36 cellular contexts compared by ENCODE assay signal in the genomic region with DNA sequence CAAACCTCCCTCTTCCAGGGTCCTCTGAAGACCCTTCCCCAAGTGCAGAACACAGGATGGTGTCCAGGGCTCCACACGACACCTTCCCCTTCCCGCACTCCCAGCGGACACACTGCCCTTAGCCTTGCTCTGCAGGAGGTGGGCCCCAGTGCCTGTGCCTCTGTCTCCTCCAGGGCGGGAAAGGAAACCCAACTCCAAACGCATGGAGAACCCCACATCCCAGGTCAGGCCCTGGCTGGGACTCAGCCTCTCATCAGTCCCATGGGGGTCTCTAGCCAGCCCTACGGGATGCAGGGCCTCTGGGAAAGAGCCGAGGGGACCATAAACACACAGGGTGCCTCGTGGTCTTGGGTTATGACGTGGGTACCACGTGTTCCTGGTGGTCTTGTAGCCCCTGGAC. TPM values are rescaled to one million over a fixed set of nuclear protein-coding genes. Genes with fewer than 3 reads are reported as not detected.
DNase-seq lines count a peak whose midpoint lies in the region; ATAC-seq, FAIRE-seq and TF ChIP-seq lines count a peak whose summit lies in the region.
"Had no signal": no experiment of that assay in that cellular context is flagged by ENCODE, and none has a peak within 500 bp of the region (broad histone marks: within the 10 kb centered on the region; RNA-seq: fewer than 3 reads in every experiment).

No MANE protein-coding gene starts in this region.

- TF ChIP-seq CTCF in HepG2 (CRISPR knock-in tag; IDR thresholded peaks at IDR 0.05) (no peak), right lobe of liver (IDR thresholded peaks at IDR 0.05) (no peak)
- no peak for TF ChIP-seq CTCF in CD4-positive, alpha-beta T cell (IDR thresholded peaks at IDR 0.05)

- no peak overlapping the region for H4K8ac ChIP-seq in neuronal stem cell (ENCODE audit: low read depth, low read length)

- TF ChIP-seq POLR2A in HepG2 (IDR thresholded peaks at IDR 0.05; ENCODE audit: insufficient read depth in 1 of 2, low read depth in 2 of 2, low read length in 2 of 2) (no peak), right lobe of liver (IDR thresholded peaks at IDR 0.05) (no peak)

- TF ChIP-seq EP300 in HepG2 (IDR thresholded peaks at IDR 0.05; ENCODE audit: low read depth in 2 of 2, low read length in 2 of 2) = no peak
- TF ChIP-seq EP300 in HepG2 (CRISPR knock-in tag; IDR thresholded peaks at IDR 0.05; ENCODE audit: borderline replicate concordance) = no peak

- H2AFZ ChIP-seq in HepG2 (ENCODE audit: low read length) = no peak overlapping the region
- H2AFZ ChIP-seq in neuronal stem cell (ENCODE audit: low read length) = no peak overlapping the region

- H3K4me3 ChIP-seq in HepG2 (replicated peaks in 1 of 3; ENCODE audit: insufficient read depth in 1 of 3, low read depth in 2 of 3, low read length in 3 of 3) (no peak overlapping the region), right lobe of liver (no peak overlapping the region), neuronal stem cell (ENCODE audit: low read length in 2 of 2) (no peak overlapping the region)
- H3K4me3 ChIP-seq: A549; BLaER1; BLaER1 treated with 17β-estradiol and CSF1 and Interleukin-3, amounts not matched to agents 10 nM and 100 nM had no signal

- no peak overlapping the region for H3K4me3 Mint-ChIP-seq in activated CD8-positive, alpha-beta memory T cell treated with anti-CD3 and anti-CD28 coated beads, Interleukin-2, amount 10 ng/mL, durations not matched to agents 7 days and 5 days
- H3K4me3 Mint-ChIP-seq in CD4-positive, alpha-beta T cell = peak overlapping the region; percentile 7
- H3K4me3 Mint-ChIP-seq: B cell; CD14-positive monocyte; CD4-positive, alpha-beta memory T cell; CD4-positive, CD25-positive, alpha-beta regulatory T cell; CD8-positive, alpha-beta memory T cell; CD8-positive, alpha-beta T cell had no signal

- no peak overlapping the region for H3K27ac Mint-ChIP-seq in activated CD8-positive, alpha-beta memory T cell treated with anti-CD3 and anti-CD28 coated beads, Interleukin-2, amount 10 ng/mL, durations not matched to agents 7 days and 5 days
- H3K27ac Mint-ChIP-seq in CD4-positive, alpha-beta T cell = no peak overlapping the region
- H3K27ac Mint-ChIP-seq: B cell; CD14-positive monocyte; CD4-positive, alpha-beta memory T cell; CD4-positive, CD25-positive, alpha-beta regulatory T cell; CD8-positive, alpha-beta memory T cell; CD8-positive, alpha-beta T cell had no signal

- H3K36me3 ChIP-seq in HepG2 (replicated peaks in 1 of 2; ENCODE audit: control insufficient read depth in 1 of 2, insufficient read depth in 2 of 2, low read length in 2 of 2) (no peaks in the 10 kb centered on the region), right lobe of liver (no peaks in the 10 kb centered on the region), neuronal stem cell (replicated peaks in 1 of 2; ENCODE audit: control insufficient read depth in 2 of 2, insufficient read depth in 2 of 2, low read length in 2 of 2) (no peaks in the 10 kb centered on the region)
- H3K36me3 ChIP-seq: BE2C, BLaER1 had no signal

- H3K27ac ChIP-seq in HepG2 (ENCODE audit: extremely low read length, insufficient read depth, low read length) (no peak overlapping the region), right lobe of liver (no peak overlapping the region), neuronal stem cell (replicated peaks; ENCODE audit: low read length) (no peak overlapping the region)
- no peak overlapping the region for H3K27ac ChIP-seq in CD4-positive, alpha-beta T cell (ENCODE audit: low read depth, low read length)
- H3K27ac ChIP-seq: 22Rv1; A549; BLaER1; BLaER1 treated with 17β-estradiol and CSF1 and Interleukin-3, amounts not matched to agents 10 nM and 100 nM; C4-2B had no signal

- H3K14ac ChIP-seq in neuronal stem cell (ENCODE audit: low read length) = peak overlapping the region; percentile 71

- H3K36me3 Mint-ChIP-seq in activated CD8-positive, alpha-beta memory T cell treated with anti-CD3 and anti-CD28 coated beads, Interleukin-2, amount 10 ng/mL, durations not matched to agents 7 days and 5 days = peaks cover 17% of the 10 kb centered on the region
- H3K36me3 Mint-ChIP-seq in CD4-positive, alpha-beta T cell (ENCODE audit: low read depth) = no peaks in the 10 kb centered on the region
- H3K36me3 Mint-ChIP-seq: CD14-positive monocyte; CD4-positive, CD25-positive, alpha-beta regulatory T cell; CD8-positive, alpha-beta T cell had no signal

- H3K27me3 ChIP-seq in HepG2 (ENCODE audit: control insufficient read depth in 1 of 2, insufficient read depth in 2 of 2, low read length in 2 of 2) (peaks cover 0 to 1% of the 10 kb centered on the region in 2 experiments; a peak in 2 of 5 replicates), right lobe of liver (no peaks in the 10 kb centered on the region), neuronal stem cell (ENCODE audit: control insufficient read depth in 3 of 3, insufficient read depth in 3 of 3, low read depth in 1 of 3, low read length in 3 of 3) (no peaks in the 10 kb centered on the region)
- no peaks in the 10 kb centered on the region for H3K27me3 ChIP-seq in CD4-positive, alpha-beta T cell (ENCODE audit: control insufficient read depth, insufficient read depth, low read length)
- H3K27me3 ChIP-seq: BE2C; BLaER1; BLaER1 treated with 17β-estradiol and CSF1 and Interleukin-3, amounts not matched to agents 10 nM and 100 nM had no signal

- TF ChIP-seq RAD21 in HepG2 (CRISPR knock-in tag; IDR thresholded peaks at IDR 0.05) = no peak

- H4K91ac ChIP-seq in neuronal stem cell (ENCODE audit: low read depth, low read length, poor library complexity) = no peak overlapping the region

- no peaks in the 10 kb centered on the region for H3K79me1 ChIP-seq in neuronal stem cell (ENCODE audit: low read depth, low read length)

- no TSS peak for BruUV-seq in HepG2 (replicated peaks; lab: Mats Ljungman, UMichigan)

- H2BK120ac ChIP-seq in neuronal stem cell (ENCODE audit: low read depth, low read length) = no peak overlapping the region

- intact Hi-C loops in HepG2 (cut with micrococcal nuclease; ENCODE audit: unreplicated experiment) = no loop called here
- intact Hi-C loops in right lobe of liver (cut with DNase I) = no loop called here
- intact Hi-C loops in CD4-positive, alpha-beta T cell (cut with DNase I, micrococcal nuclease) = no loop called here

- H2BK5ac ChIP-seq in neuronal stem cell (ENCODE audit: low read length) = no peak overlapping the region

- no peak overlapping the region for H2AK5ac ChIP-seq in neuronal stem cell (ENCODE audit: low read depth, low read length)

- no peaks in the 10 kb centered on the region for H3K79me2 ChIP-seq in HepG2 (ENCODE audit: insufficient read depth, low read length)

- POLR2A ChIA-PET in HepG2 (lab: Yijun Ruan, JAX) = interaction anchor here (1.7 kb wide), 1 partner anchor 14 kb away, joined by 5 read pairs; no protein-coding TSS in a partner anchor
- POLR2A ChIA-PET in CD4-positive, alpha-beta T cell (lab: Charles Lee) = no interaction called here

- H2BK15ac ChIP-seq in neuronal stem cell (ENCODE audit: low read length) = no peak overlapping the region

- H3K9me3 ChIP-seq in HepG2 (ENCODE audit: low read length) = peaks cover 23% of the 10 kb centered on the region
- peaks cover 0 to 6% (median 0%) of the 10 kb centered on the region in 4 donors for H3K9me3 ChIP-seq in right lobe of liver
- H3K9me3 ChIP-seq in CD4-positive, alpha-beta T cell (ENCODE audit: control insufficient read depth, low read length) = peaks cover 28% of the 10 kb centered on the region
- peaks cover 19 to 28% of the 10 kb centered on the region in 2 donors for H3K9me3 ChIP-seq in neuronal stem cell (replicated peaks in 1 of 2; ENCODE audit: control insufficient read depth in 2 of 2, insufficient read depth in 1 of 2, low read depth in 1 of 2, low read length in 2 of 2)

- no peak overlapping the region for H2BK12ac ChIP-seq in neuronal stem cell (ENCODE audit: low read length)

- DNase-seq in activated CD8-positive, alpha-beta memory T cell treated with anti-CD3 and anti-CD28 coated beads, Interleukin-2, amount 10 ng/mL, durations not matched to agents 7 days and 5 days = peak; percentile 19
- DNase-seq in activated CD8-positive, alpha-beta memory T cell treated with anti-CD3 and anti-CD28 coated beads, Interleukin-2, amount 50 U/mL, for 4 hours = no peak
- no peak for DNase-seq in HepG2 (ENCODE audit: low spot score)
- no peak for DNase-seq in right lobe of liver
- DNase-seq in CD4-positive, alpha-beta T cell = no peak
- DNase-seq in neuronal stem cell (ENCODE audit: low spot score) = no peak
- DNase-seq in kidney glomerular epithelial cell (lab: John Stamatoyannopoulos, UW) = no peak
- no peak for DNase-seq in G401 (ENCODE audit: low spot score)
- DNase-seq: 8988T; ACHN; AML-193; BE2C; C1 segment of cervical spinal cord; Caco-2; Calu3; CD4-positive, alpha-beta memory T cell; CD4-positive, CD25-positive, alpha-beta regulatory T cell; CD8-positive, alpha-beta memory T cell; CD8-positive, alpha-beta T cell; COR-L47; DMS 273 treated with DMSO at 0.1 percent for 48 hours; DMS153; DMS53; DMS79; DMS79 treated with DMSO at 0.1 percent for 48 hours; DND-41; EL had no signal

- ATAC-seq in activated CD8-positive, alpha-beta memory T cell treated with anti-CD3 and anti-CD28 coated beads, Interleukin-2, amount 10 ng/mL, durations not matched to agents 7 days and 5 days = no peak
- ATAC-seq in HepG2 (peak; percentile 2; the same call in 1 of the 3 replicates), right lobe of liver (no peak)
- no peak for ATAC-seq in CD4-positive, alpha-beta T cell (ENCODE audit: poor library complexity)
- ATAC-seq: A549; CD8-positive, alpha-beta T cell had no signal

- H3K27me3 Mint-ChIP-seq in activated CD8-positive, alpha-beta memory T cell treated with anti-CD3 and anti-CD28 coated beads, Interleukin-2, amount 10 ng/mL, durations not matched to agents 7 days and 5 days = no peaks in the 10 kb centered on the region
- H3K27me3 Mint-ChIP-seq in CD4-positive, alpha-beta T cell = no peaks in the 10 kb centered on the region
- H3K27me3 Mint-ChIP-seq: B cell; CD4-positive, alpha-beta memory T cell; CD4-positive, CD25-positive, alpha-beta regulatory T cell; CD8-positive, alpha-beta memory T cell had no signal

- H3K18ac ChIP-seq in neuronal stem cell (ENCODE audit: low read length) = peak overlapping the region; percentile 38

- in situ Hi-C loops in HepG2 (cut with HindIII; ENCODE audit: extremely low pct_ligation_motif_present, low pct_unique_long_range_greater_than_20kb) (no loop called here), G401 (cut with HindIII; ENCODE audit: low sequenced_read_pairs) (no loop called here)

- H3K23ac ChIP-seq in neuronal stem cell (ENCODE audit: low read depth, low read length, poor library complexity) = peak overlapping the region; percentile 65

- CTCF ChIA-PET in activated CD8-positive, alpha-beta memory T cell treated with anti-CD3 and anti-CD28 coated beads, Interleukin-2, amount 10 ng/mL, durations not matched to agents 7 days and 5 days (lab: Charles Lee) = no interaction called here
- CTCF ChIA-PET in HepG2 (lab: Yijun Ruan, JAX; ENCODE audit: low intra/inter-chr PET ratio, low total read pairs) = no interaction called here
- CTCF ChIA-PET in CD4-positive, alpha-beta T cell (lab: Charles Lee) = no interaction called here

- WGBS in HepG2 (ENCODE audit: low lambda C conversion rate) = 63% methylated on average over 2 of the region's 10 CpGs
- 97% methylated on average over 5 of the region's 10 CpGs for WGBS in right lobe of liver (ENCODE audit: insufficient coverage, low coverage, low lambda C conversion rate, missing lambda C conversion rate)
- no CpG with 5 or more reads among the region's 10 CpGs for WGBS in neuronal stem cell (ENCODE audit: extremely low coverage in 2 of 2, insufficient read length in 2 of 2, insufficient replicate concordance in 1 of 2), 2 donors

- peaks cover 46% of the 10 kb centered on the region for H3K4me1 ChIP-seq in HepG2 (ENCODE audit: insufficient read depth, low read length)
- H3K4me1 ChIP-seq in right lobe of liver = no peaks in the 10 kb centered on the region
- H3K4me1 ChIP-seq in neuronal stem cell (ENCODE audit: control insufficient read depth in 2 of 2, insufficient read depth in 1 of 2, low read depth in 1 of 2, low read length in 2 of 2) = no peaks in the 10 kb centered on the region
- H3K4me1 ChIP-seq: A549, BE2C had no signal

- H3K4ac ChIP-seq in neuronal stem cell (ENCODE audit: low read length) = no peak overlapping the region

- H3K9ac ChIP-seq in HepG2 (ENCODE audit: insufficient read depth, low read depth, low read length) (no peak overlapping the region), neuronal stem cell (ENCODE audit: low read depth, low read length, poor library complexity) (no peak overlapping the region)
- H3K9ac ChIP-seq: BLaER1; BLaER1 treated with 17β-estradiol and CSF1 and Interleukin-3, amounts not matched to agents 10 nM and 100 nM had no signal

- peaks cover 12% of the 10 kb centered on the region for H3K4me1 Mint-ChIP-seq in activated CD8-positive, alpha-beta memory T cell treated with anti-CD3 and anti-CD28 coated beads, Interleukin-2, amount 10 ng/mL, durations not matched to agents 7 days and 5 days
- H3K4me1 Mint-ChIP-seq in CD4-positive, alpha-beta T cell (ENCODE audit: low read depth) = peaks cover 4% of the 10 kb centered on the region

- H3K9me3 Mint-ChIP-seq in activated CD8-positive, alpha-beta memory T cell treated with anti-CD3 and anti-CD28 coated beads, Interleukin-2, amount 10 ng/mL, durations not matched to agents 7 days and 5 days (ENCODE audit: low read depth) = peaks cover 16% of the 10 kb centered on the region
- H3K9me3 Mint-ChIP-seq in CD4-positive, alpha-beta T cell = no peaks in the 10 kb centered on the region

- FAIRE-seq in HepG2 (lab: Jason Lieb, UNC) = no peak
- FAIRE-seq: A204.1, A549, D721Med had no signal

- H3K4me2 ChIP-seq in HepG2 (ENCODE audit: low read depth, low read length) (peak overlapping the region; percentile 87; the same call in 1 of the 2 replicates), neuronal stem cell (ENCODE audit: insufficient read depth, low read length, poor library complexity, severe bottlenecking) (no peak overlapping the region)
- H3K4me2 ChIP-seq: A549; BLaER1; BLaER1 treated with 17β-estradiol and CSF1 and Interleukin-3, amounts not matched to agents 10 nM and 100 nM had no signal

- H4K20me1 ChIP-seq in HepG2 (ENCODE audit: insufficient read depth, low read length) = no peaks in the 10 kb centered on the region
- H4K20me1 ChIP-seq: BLaER1; BLaER1 treated with 17β-estradiol and CSF1 and Interleukin-3, amounts not matched to agents 10 nM and 100 nM had no signal

RNA-seq across cellular contexts. Expression of a gene that starts 5.6 kb away (rescaled TPM):
- 10 to 100 TPM; 18.1 to 26.8 TPM for total RNA-seq in activated CD8-positive, alpha-beta memory T cell treated with anti-CD3 and anti-CD28 coated beads, Interleukin-2, amount 10 ng/mL, durations not matched to agents 7 days and 5 days
- total RNA-seq in HepG2 (2016; rRNA removed; fragmentation: Illumina TruSeq; extraction: Trizol) = 27.7 and 32.9 TPM in 2 replicates
- 54.0 and 56.1 TPM in 2 replicates for total RNA-seq in HepG2 (2016; cell fraction: cytosol; rRNA removed; fragmentation: Illumina TruSeq; extraction: Trizol; ENCODE audit: low read depth)
- total RNA-seq in HepG2 (2016; cell fraction: insoluble cytoplasmic fraction; rRNA removed; fragmentation: Illumina TruSeq; extraction: Trizol) = 24.8 and 37.8 TPM in 2 replicates
- total RNA-seq in HepG2 (2016; cell fraction: membrane; rRNA removed; fragmentation: Illumina TruSeq; extraction: Trizol) = 35.4 and 37.3 TPM in 2 replicates
- 28.7 and 30.4 TPM in 2 replicates for total RNA-seq in HepG2 (2016; cell fraction: nucleus; rRNA removed; fragmentation: Illumina TruSeq; extraction: Trizol)
- 29.2 and 35.8 TPM in 2 replicates for polyA plus RNA-seq in HepG2 (2011; rRNA removed)
- 19.7 and 23.0 TPM in 2 replicates for polyA plus RNA-seq in HepG2 (2011; cell fraction: cytosol; rRNA removed)
- polyA plus RNA-seq in HepG2 (2011; cell fraction: nucleus; rRNA removed) = 10.9 and 13.1 TPM in 2 replicates
- polyA plus RNA-seq in HepG2 (2012) = 44.3 and 60.7 TPM in 2 replicates
- polyA plus RNA-seq in HepG2 (2016; cell fraction: cytosol; fragmentation: Illumina TruSeq; extraction: Trizol; ENCODE audit: low read depth) = 30.9 and 35.7 TPM in 2 replicates
- 37.3 and 37.7 TPM in 2 replicates for polyA plus RNA-seq in HepG2 (2016; cell fraction: insoluble cytoplasmic fraction; fragmentation: Illumina TruSeq; extraction: Trizol; ENCODE audit: low read depth)
- polyA plus RNA-seq in HepG2 (2016; cell fraction: membrane; fragmentation: Illumina TruSeq; extraction: Trizol; ENCODE audit: low read depth) = 25.1 and 29.0 TPM in 2 replicates
- 17.8 and 20.2 TPM in 2 replicates for polyA plus RNA-seq in HepG2 (2016; cell fraction: nucleus; fragmentation: Illumina TruSeq; extraction: Trizol; ENCODE audit: insufficient read depth, low read depth)
- polyA minus RNA-seq in HepG2 (2011; rRNA and poly(A)+ RNA removed; ENCODE audit: low replicate concordance) = 37.6 and 43.7 TPM in 2 replicates
- polyA minus RNA-seq in HepG2 (2011; cell fraction: cytosol; rRNA and poly(A)+ RNA removed) = 11.4 and 12.4 TPM in 2 replicates
- 59.6 and 65.0 TPM in 2 replicates for polyA minus RNA-seq in HepG2 (2011; cell fraction: nucleus; rRNA and poly(A)+ RNA removed)
- total RNA-seq in right lobe of liver = 10 to 100 TPM in 1 of 6 experiments, 1 to 10 TPM in 5; 6.3 to 10.0 (median 6.6) TPM
- 10 to 100 TPM; 18.8 to 19.6 TPM for total RNA-seq in CD4-positive, alpha-beta T cell
- polyA plus RNA-seq in neuronal stem cell (2013, experiment 1 of 2) = 41.7 TPM
- 42.8 TPM for polyA plus RNA-seq in neuronal stem cell (2013, experiment 2 of 2)
- total RNA-seq in G401 (2014; rRNA removed; shearing (Covaris generic)) = 49.5 and 69.6 TPM in 2 replicates

RNA-seq across cellular contexts. Expression of a gene that starts 53.4 kb away (rescaled TPM):
- 10 to 100 TPM in 1 of 2 experiments, 1 to 10 TPM in 1; 7.2 to 13.9 TPM for total RNA-seq in activated CD8-positive, alpha-beta memory T cell treated with anti-CD3 and anti-CD28 coated beads, Interleukin-2, amount 10 ng/mL, durations not matched to agents 7 days and 5 days
- total RNA-seq in HepG2 (2016; rRNA removed; fragmentation: Illumina TruSeq; extraction: Trizol) (31.4 and 45.9 TPM in 2 replicates), right lobe of liver (10 to 100 TPM; 13.1 to 24.8 (median 19.6) TPM)
- total RNA-seq in HepG2 (2016; cell fraction: cytosol; rRNA removed; fragmentation: Illumina TruSeq; extraction: Trizol; ENCODE audit: low read depth) = 8.9 and 9.8 TPM in 2 replicates
- 32.2 and 43.1 TPM in 2 replicates for total RNA-seq in HepG2 (2016; cell fraction: insoluble cytoplasmic fraction; rRNA removed; fragmentation: Illumina TruSeq; extraction: Trizol)
- total RNA-seq in HepG2 (2016; cell fraction: membrane; rRNA removed; fragmentation: Illumina TruSeq; extraction: Trizol) = 9.8 and 12.0 TPM in 2 replicates
- 17.5 and 20.5 TPM in 2 replicates for total RNA-seq in HepG2 (2016; cell fraction: nucleus; rRNA removed; fragmentation: Illumina TruSeq; extraction: Trizol)
- polyA plus RNA-seq in HepG2 (2011; rRNA removed) = 12.0 and 15.7 TPM in 2 replicates
- polyA plus RNA-seq in HepG2 (2011; cell fraction: cytosol; rRNA removed) = 7.1 and 10.0 TPM in 2 replicates
- 5.1 and 5.6 TPM in 2 replicates for polyA plus RNA-seq in HepG2 (2011; cell fraction: nucleus; rRNA removed)
- polyA plus RNA-seq in HepG2 (2012) = 15.8 and 18.7 TPM in 2 replicates
- polyA plus RNA-seq in HepG2 (2016; cell fraction: cytosol; fragmentation: Illumina TruSeq; extraction: Trizol; ENCODE audit: low read depth) = 3.6 and 3.8 TPM in 2 replicates
- 39.9 and 41.4 TPM in 2 replicates for polyA plus RNA-seq in HepG2 (2016; cell fraction: insoluble cytoplasmic fraction; fragmentation: Illumina TruSeq; extraction: Trizol; ENCODE audit: low read depth)
- polyA plus RNA-seq in HepG2 (2016; cell fraction: membrane; fragmentation: Illumina TruSeq; extraction: Trizol; ENCODE audit: low read depth) = 6.0 and 6.8 TPM in 2 replicates
- polyA plus RNA-seq in HepG2 (2016; cell fraction: nucleus; fragmentation: Illumina TruSeq; extraction: Trizol; ENCODE audit: insufficient read depth, low read depth) = 21.1 and 23.0 TPM in 2 replicates
- 4.7 and 9.6 TPM in 2 replicates for polyA minus RNA-seq in HepG2 (2011; rRNA and poly(A)+ RNA removed; ENCODE audit: low replicate concordance)
- polyA minus RNA-seq in HepG2 (2011; cell fraction: cytosol; rRNA and poly(A)+ RNA removed) = 5.7 and 6.9 TPM in 2 replicates
- 13.8 and 14.8 TPM in 2 replicates for polyA minus RNA-seq in HepG2 (2011; cell fraction: nucleus; rRNA and poly(A)+ RNA removed)
- 1 to 10 TPM; 8.0 to 9.0 TPM for total RNA-seq in CD4-positive, alpha-beta T cell
- 10.4 TPM for polyA plus RNA-seq in neuronal stem cell (2013, experiment 1 of 2)
- polyA plus RNA-seq in neuronal stem cell (2013, experiment 2 of 2) = 10.6 TPM
- total RNA-seq in G401 (2014; rRNA removed; shearing (Covaris generic)) = 8.8 and 8.9 TPM in 2 replicates

RNA-seq across cellular contexts. Expression of a gene that starts 53.6 kb away (rescaled TPM):
- total RNA-seq in activated CD8-positive, alpha-beta memory T cell treated with anti-CD3 and anti-CD28 coated beads, Interleukin-2, amount 10 ng/mL, durations not matched to agents 7 days and 5 days = 10 to 100 TPM; 27.3 to 30.2 TPM
- 12.4 and 15.7 TPM in 2 replicates for total RNA-seq in HepG2 (2016; rRNA removed; fragmentation: Illumina TruSeq; extraction: Trizol)
- 8.5 and 9.1 TPM in 2 replicates for total RNA-seq in HepG2 (2016; cell fraction: cytosol; rRNA removed; fragmentation: Illumina TruSeq; extraction: Trizol; ENCODE audit: low read depth)
- total RNA-seq in HepG2 (2016; cell fraction: insoluble cytoplasmic fraction; rRNA removed; fragmentation: Illumina TruSeq; extraction: Trizol) = 12.0 and 15.5 TPM in 2 replicates
- 7.1 and 7.9 TPM in 2 replicates for total RNA-seq in HepG2 (2016; cell fraction: membrane; rRNA removed; fragmentation: Illumina TruSeq; extraction: Trizol)
- total RNA-seq in HepG2 (2016; cell fraction: nucleus; rRNA removed; fragmentation: Illumina TruSeq; extraction: Trizol) = 12.9 and 18.4 TPM in 2 replicates
- 6.3 and 6.4 TPM in 2 replicates for polyA plus RNA-seq in HepG2 (2011; rRNA removed)
- 3.1 and 5.0 TPM in 2 replicates for polyA plus RNA-seq in HepG2 (2011; cell fraction: cytosol; rRNA removed)
- 5.9 and 6.8 TPM in 2 replicates for polyA plus RNA-seq in HepG2 (2011; cell fraction: nucleus; rRNA removed)
- polyA plus RNA-seq in HepG2 (2012) = 7.3 and 9.2 TPM in 2 replicates
- polyA plus RNA-seq in HepG2 (2016; cell fraction: cytosol; fragmentation: Illumina TruSeq; extraction: Trizol; ENCODE audit: low read depth) = 1.2 and 1.3 TPM in 2 replicates
- 9.3 and 11.1 TPM in 2 replicates for polyA plus RNA-seq in HepG2 (2016; cell fraction: insoluble cytoplasmic fraction; fragmentation: Illumina TruSeq; extraction: Trizol; ENCODE audit: low read depth)
- polyA plus RNA-seq in HepG2 (2016; cell fraction: membrane; fragmentation: Illumina TruSeq; extraction: Trizol; ENCODE audit: low read depth) = 2.1 and 2.4 TPM in 2 replicates
- 14.1 and 14.2 TPM in 2 replicates for polyA plus RNA-seq in HepG2 (2016; cell fraction: nucleus; fragmentation: Illumina TruSeq; extraction: Trizol; ENCODE audit: insufficient read depth, low read depth)
- polyA minus RNA-seq in HepG2 (2011; rRNA and poly(A)+ RNA removed; ENCODE audit: low replicate concordance) = 8.5 and 12.2 TPM in 2 replicates
- 6.3 and 8.2 TPM in 2 replicates for polyA minus RNA-seq in HepG2 (2011; cell fraction: cytosol; rRNA and poly(A)+ RNA removed)
- polyA minus RNA-seq in HepG2 (2011; cell fraction: nucleus; rRNA and poly(A)+ RNA removed) = 35.5 and 40.3 TPM in 2 replicates
- total RNA-seq in right lobe of liver = 10 to 100 TPM in 5 of 6 experiments, 1 to 10 TPM in 1; 9.8 to 21.7 (median 14.6) TPM
- 10 to 100 TPM; 71.9 to 72.6 TPM for total RNA-seq in CD4-positive, alpha-beta T cell
- 8.5 TPM for polyA plus RNA-seq in neuronal stem cell (2013, experiment 1 of 2)
- polyA plus RNA-seq in neuronal stem cell (2013, experiment 2 of 2) = 8.6 TPM
- 17.4 and 20.6 TPM in 2 replicates for total RNA-seq in G401 (2014; rRNA removed; shearing (Covaris generic))
